In the genomic region with DNA sequence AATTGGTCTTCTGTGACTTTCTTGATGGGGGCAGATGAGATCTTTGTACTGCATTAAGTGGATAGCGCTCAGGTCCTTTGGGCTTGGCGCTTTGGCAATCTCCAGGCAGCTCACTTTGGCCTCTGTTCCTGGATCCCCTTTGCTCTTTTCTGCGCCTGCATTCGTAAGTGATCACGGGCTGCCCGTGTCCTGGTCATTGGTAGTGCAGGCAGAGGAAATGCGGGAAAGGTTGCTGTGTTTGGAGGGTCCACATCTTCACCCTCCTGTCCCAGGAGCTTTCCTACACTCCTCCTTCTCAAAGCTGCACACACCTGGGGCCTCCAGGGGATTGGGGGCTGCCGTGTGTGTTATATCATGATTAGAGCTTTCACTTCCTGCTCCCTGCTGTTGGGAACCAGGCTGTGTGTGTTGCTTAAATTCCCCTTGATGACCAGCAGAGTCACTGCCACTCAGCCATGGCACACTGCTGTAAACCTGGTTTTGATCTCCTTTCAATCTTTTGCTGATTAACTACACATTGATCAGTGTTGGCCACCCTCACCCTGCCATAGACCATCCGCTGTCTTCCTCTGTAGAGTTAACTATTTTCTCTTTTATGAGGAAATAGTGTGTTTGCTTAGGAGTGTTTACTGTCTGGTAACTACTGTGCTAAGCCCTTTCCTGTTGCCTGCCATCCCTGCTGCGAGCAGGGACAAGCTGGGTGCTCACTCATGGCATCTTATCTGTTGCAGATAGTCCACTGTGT, we compare ENCODE assay signal across 1 cellular context.
TF ChIP-seq lines count a peak whose summit lies in the region.

No MANE protein-coding gene starts in this region.

TF ChIP-seq in H1, 55 proteins besides CTCF, POLR2A, EP300 and RAD21:
- TF ChIP-seq TEAD4 (IDR thresholded peaks at IDR 0.05; ENCODE audit: low read depth, low read length) (no peak), YY1 (IDR thresholded peaks at IDR 0.05; ENCODE audit: low read depth, low read length) (no peak), ATF2 (IDR thresholded peaks at IDR 0.05; ENCODE audit: low read length) (no peak), SIRT6 (IDR thresholded peaks at IDR 0.05; ENCODE audit: low read length) (no peak), BRCA1 (IDR thresholded peaks at IDR 0.05; ENCODE audit: low read depth, low read length) (no peak), GABPA (IDR thresholded peaks at IDR 0.05; ENCODE audit: borderline replicate concordance, insufficient read depth, low read length) (no peak), RFX5 (IDR thresholded peaks at IDR 0.05; ENCODE audit: borderline replicate concordance, low read depth, low read length) (no peak), POU5F1 (IDR thresholded peaks at IDR 0.05; ENCODE audit: low read depth, low read length) (no peak), ASH2L (IDR thresholded peaks at IDR 0.05; ENCODE audit: low read length) (no peak), TBP (IDR thresholded peaks at IDR 0.05; ENCODE audit: low read depth, low read length) (no peak), CREB1 (IDR thresholded peaks at IDR 0.05) (no peak), SP2 (IDR thresholded peaks at IDR 0.05; ENCODE audit: low read length) (no peak), USF2 (IDR thresholded peaks at IDR 0.05; ENCODE audit: low read length) (no peak), CBX8 (IDR thresholded peaks at IDR 0.05; ENCODE audit: borderline replicate concordance, low read depth, low read length) (no peak), HDAC2 (IDR thresholded peaks at IDR 0.05; ENCODE audit: borderline replicate concordance in 1 of 2, low read depth in 2 of 2, low read length in 2 of 2) (no peak), JUND (IDR thresholded peaks at IDR 0.05; ENCODE audit: low read length) (no peak), POLR2AphosphoS5 (IDR thresholded peaks at IDR 0.05; ENCODE audit: low read depth, low read length) (no peak)
TF ChIP-seq in H1: peak in this region for 0.
